In genomic region chr3:141352262-141352984, GRCh38 we compare ENCODE assay signal across 27 cellular contexts.
"Had no signal": no experiment of that assay in that cellular context is flagged by ENCODE, and none has a peak within 500 bp of the region (broad histone marks: within the 10 kb centered on the region; RNA-seq: fewer than 3 reads in every experiment).

No MANE protein-coding gene starts in this region.

- DNase-seq: islet precursor cell; left ventricle myocardium inferior; midbrain; mucosa of descending colon; naive thymus-derived CD4-positive, alpha-beta T cell; occipital lobe; ovary; retina; right cardiac atrium; spleen; stimulated activated CD4-positive, alpha-beta T cell treated with anti-CD3 and anti-CD28 coated beads, Interleukin-4, amount 100 ng/mL, for 24 hours; stimulated activated naive CD4-positive, alpha-beta T cell; tibial artery; trophoblast cell; upper lobe of right lung had no signal

- H3K4me3 Mint-ChIP-seq: naive thymus-derived CD4-positive, alpha-beta T cell; natural killer cell treated with Interleukin-12 subunit alpha and Interleukin-12 subunit beta and Interleukin-15 and Interleukin-18, amount 100 ng/mL, for 72 hours; stimulated activated effector memory CD8-positive, alpha-beta T cell treated with anti-CD3 and anti-CD28 coated beads, Interleukin-12 subunit alpha, Interleukin-12 subunit beta, amount 100 ng/mL, for 72 hours; stimulated activated naive CD8-positive, alpha-beta T cell treated with anti-CD3 and anti-CD28 coated beads, Interleukin-15, Interleukin-2, amounts not matched to agents 100 ng/mL and 50 ng/mL, for 24 hours had no signal

- FAIRE-seq: urothelium cell line had no signal

- H3K4me3 ChIP-seq: hepatocyte, left ventricle myocardium inferior, lung, mucosa of descending colon, ovary, prostate gland, skin epidermis, spleen, suprapubic skin, thoracic aorta, tibial artery, upper lobe of right lung had no signal

- H3K4me1 ChIP-seq: left ventricle myocardium inferior, prostate gland, spleen, suprapubic skin, tibial artery, upper lobe of right lung had no signal

- H3K36me3 Mint-ChIP-seq: natural killer cell treated with Interleukin-12 subunit alpha and Interleukin-12 subunit beta and Interleukin-15 and Interleukin-18, amount 100 ng/mL, for 72 hours; stimulated activated effector memory CD8-positive, alpha-beta T cell treated with anti-CD3 and anti-CD28 coated beads, Interleukin-12 subunit alpha, Interleukin-12 subunit beta, amount 100 ng/mL, for 72 hours had no signal

- H3K4me1 Mint-ChIP-seq: naive thymus-derived CD4-positive, alpha-beta T cell; stimulated activated effector memory CD8-positive, alpha-beta T cell treated with anti-CD3 and anti-CD28 coated beads, Interleukin-12 subunit alpha, Interleukin-12 subunit beta, amount 100 ng/mL, for 72 hours had no signal

- H3K27me3 ChIP-seq: hepatocyte, neutrophil, ovary, suprapubic skin, tibial artery, upper lobe of right lung had no signal

- H3K27me3 Mint-ChIP-seq: stimulated activated naive CD8-positive, alpha-beta T cell treated with anti-CD3 and anti-CD28 coated beads, Interleukin-15, Interleukin-2, amounts not matched to agents 100 ng/mL and 50 ng/mL, for 24 hours had no signal

- H3K27ac ChIP-seq: left ventricle myocardium inferior, neutrophil, ovary, prostate gland, skin epidermis, spleen, suprapubic skin, thoracic aorta, tibial artery, upper lobe of right lung had no signal

- H3K36me3 ChIP-seq: left ventricle myocardium inferior, neutrophil, ovary, prostate gland, spleen, suprapubic skin, thoracic aorta, tibial artery, upper lobe of right lung had no signal

- H3K9me3 Mint-ChIP-seq: natural killer cell treated with Interleukin-12 subunit alpha and Interleukin-12 subunit beta and Interleukin-15 and Interleukin-18, amount 100 ng/mL, for 72 hours; stimulated activated effector memory CD8-positive, alpha-beta T cell treated with anti-CD3 and anti-CD28 coated beads, Interleukin-12 subunit alpha, Interleukin-12 subunit beta, amount 100 ng/mL, for 72 hours had no signal

- H3K9me3 ChIP-seq: left ventricle myocardium inferior, mucosa of descending colon, neutrophil, ovary, prostate gland, suprapubic skin, thoracic aorta, tibial artery, upper lobe of right lung had no signal

- H3K27ac Mint-ChIP-seq: naive thymus-derived CD4-positive, alpha-beta T cell; natural killer cell treated with Interleukin-12 subunit alpha and Interleukin-12 subunit beta and Interleukin-15 and Interleukin-18, amount 100 ng/mL, for 72 hours; stimulated activated effector memory CD8-positive, alpha-beta T cell treated with anti-CD3 and anti-CD28 coated beads, Interleukin-12 subunit alpha, Interleukin-12 subunit beta, amount 100 ng/mL, for 72 hours; stimulated activated naive CD8-positive, alpha-beta T cell treated with anti-CD3 and anti-CD28 coated beads, Interleukin-15, Interleukin-2, amounts not matched to agents 100 ng/mL and 50 ng/mL, for 24 hours had no signal

- H2AFZ ChIP-seq: hepatocyte had no signal

- ATAC-seq: mucosa of descending colon; naive thymus-derived CD4-positive, alpha-beta T cell; natural killer cell treated with Interleukin-12 subunit alpha and Interleukin-12 subunit beta and Interleukin-15 and Interleukin-18, amount 100 ng/mL, for 72 hours; right cardiac atrium; sciatic nerve; stimulated activated effector memory CD8-positive, alpha-beta T cell treated with anti-CD3 and anti-CD28 coated beads, Interleukin-12 subunit alpha, Interleukin-12 subunit beta, amount 100 ng/mL, for 72 hours; upper lobe of right lung had no signal
